In genomic region chr4:185425600-185426352, GRCh38 we compare ENCODE assay signal across 1 cellular context.
TF ChIP-seq lines count a peak whose summit lies in the region.

Gene UFSP2 (minus strand): TSS chr4:185425964. CDS start chr4:185425868, 96 bp downstream.

TF ChIP-seq in HCT116, 20 proteins besides CTCF, POLR2A, EP300 and RAD21 (continued from another document):
- peak; percentile 72 for TF ChIP-seq SP1 (IDR thresholded peaks at IDR 0.05; ENCODE audit: low read depth)
